Comparison of ENCODE assay signal across 18 cellular contexts in the genomic region with DNA sequence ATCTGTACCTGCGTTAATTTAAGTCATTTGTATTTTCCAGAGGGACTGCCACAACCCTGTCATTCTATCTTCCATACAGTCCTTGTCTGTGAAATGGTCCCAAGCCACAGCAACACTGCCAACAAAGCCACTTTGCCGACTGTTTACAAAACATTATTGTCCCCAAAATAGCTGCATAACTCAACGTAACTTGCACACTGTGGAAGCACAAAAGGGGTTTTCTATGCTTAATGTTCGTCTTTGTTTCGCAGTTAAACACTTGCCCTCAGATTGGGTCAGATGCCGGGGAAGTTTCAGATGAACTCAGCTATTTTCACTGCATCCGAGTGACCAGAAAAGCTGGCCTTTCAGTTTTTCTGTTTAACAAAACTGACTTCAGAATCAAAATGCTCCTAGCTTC. TPM values are rescaled to one million over a fixed set of nuclear protein-coding genes. Genes with fewer than 3 reads are reported as not detected.
"Had no signal": no experiment of that assay in that cellular context is flagged by ENCODE, and none has a peak within 500 bp of the region (broad histone marks: within the 10 kb centered on the region; RNA-seq: fewer than 3 reads in every experiment).

No MANE protein-coding gene starts in this region.

- H3K4me3 ChIP-seq: adrenal gland, esophagus muscularis mucosa, heart left ventricle, prostate gland, spleen had no signal

- H3K27me3 ChIP-seq: adrenal gland, esophagus muscularis mucosa had no signal

- H3K9me3 ChIP-seq: adrenal gland, esophagus muscularis mucosa, heart left ventricle, neutrophil, prostate gland, spleen had no signal

- H3K27ac ChIP-seq: adrenal gland, esophagus muscularis mucosa, heart left ventricle, neutrophil, prostate gland, spleen had no signal

- DNase-seq: activated CD4-positive, alpha-beta T cell treated with anti-CD3 and anti-CD28 coated beads, Interleukin-2, amount 50 U/mL, for 1 hour; activated naive CD4-positive, alpha-beta T cell treated with anti-CD3 and anti-CD28 coated beads, Interleukin-2, amount 50 U/mL, for 16 hours; adrenal gland; cerebellar nuclear complex; dermis blood vessel endothelial cell; heart left ventricle; naive B cell; spleen; stimulated activated CD4-positive, alpha-beta T cell treated with anti-CD3 and anti-CD28 coated beads, Interleukin-1b, Interleukin-23, amount 100 ng/mL, for 48 hours had no signal

- ATAC-seq: heart left ventricle; sciatic nerve; stimulated activated memory B cell treated with anti-CD40 and anti-IgM and Interleukin-4, amounts not matched to agents 10 μg/mL and 1 μg/mL and 100 μg/mL, for 72 hours had no signal

- H3K36me3 ChIP-seq: adrenal gland, esophagus muscularis mucosa, heart left ventricle, neutrophil, prostate gland, spleen had no signal

RNA-seq across cellular contexts. Expression of a gene that starts 4.6 kb away (rescaled TPM):
- total RNA-seq: activated T-helper 2 cell treated with anti-CD3 and anti-CD28 coated beads, Interferon-gamma antibody, Interleukin-2, Interleukin-4, amounts not matched to agents 10 μg/mL and 5 μg/mL and 100 μg/mL, durations not matched to agents 14 hours and 24 hours and 36 hours; dermis blood vessel endothelial cell; kidney epithelial cell; T-helper 2 cell treated with Interferon-gamma antibody and Interleukin-4, amounts not matched to agents 100 ng/mL and 5 ng/mL, for 36 hours; ureter had no signal

RNA-seq across cellular contexts. Expression of a gene that starts 25.8 kb away (rescaled TPM):
- total RNA-seq: activated T-helper 2 cell treated with anti-CD3 and anti-CD28 coated beads, Interferon-gamma antibody, Interleukin-2, Interleukin-4, amounts not matched to agents 10 μg/mL and 5 μg/mL and 100 μg/mL, durations not matched to agents 14 hours and 24 hours and 36 hours; T-helper 2 cell treated with Interferon-gamma antibody and Interleukin-4, amounts not matched to agents 100 ng/mL and 5 ng/mL, for 36 hours had no signal
